In the genomic region with DNA sequence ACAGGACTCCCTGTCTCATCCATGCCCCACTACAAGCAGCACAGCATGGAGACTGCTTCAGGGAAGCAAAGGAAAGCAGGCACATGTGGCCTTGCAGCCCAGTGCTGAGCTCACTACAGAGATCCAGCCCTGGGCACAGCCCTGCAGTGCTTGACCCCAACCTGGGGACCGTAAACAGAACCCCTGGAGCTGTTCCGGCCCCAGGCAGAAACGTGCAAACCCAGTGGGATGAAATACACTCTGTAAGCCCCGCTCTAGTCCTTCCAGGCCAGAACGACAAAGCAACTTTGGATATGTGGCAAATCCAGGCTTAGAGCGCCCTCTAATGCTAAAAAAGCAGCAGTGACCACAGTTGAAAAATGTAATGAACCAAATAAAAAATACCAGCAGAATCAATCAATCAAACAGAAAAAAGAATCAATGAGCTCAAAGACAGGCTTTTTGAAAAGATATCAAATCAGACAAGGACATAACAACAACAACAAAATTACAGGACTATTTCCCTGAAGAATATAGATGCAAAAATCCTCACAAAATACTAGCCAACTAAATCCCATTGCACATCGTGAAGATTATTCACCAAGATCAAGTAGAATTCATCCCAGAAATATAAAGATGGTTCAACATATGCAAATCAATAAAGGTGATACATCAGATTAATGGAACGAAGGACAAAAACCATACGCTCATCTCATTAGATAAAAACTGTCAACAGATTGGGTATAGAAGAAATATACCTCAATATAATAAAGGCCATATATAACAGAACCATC, we compare ENCODE assay signal across 8 cellular contexts. TPM values are rescaled to one million over a fixed set of nuclear protein-coding genes. Genes with fewer than 3 reads are reported as not detected.
A peak's percentile ranks its signal among the peaks of the same experiment; 100 is the strongest.
DNase-seq lines count a peak whose midpoint lies in the region; ATAC-seq and TF ChIP-seq lines count a peak whose summit lies in the region.

No MANE protein-coding gene starts in this region.

- H3K4me2 ChIP-seq in OCI-LY3 (ENCODE audit: low read length) (no peak overlapping the region), neural progenitor cell (no peak overlapping the region)

- 0 out of 2 replicates have a peak, but pooled peaks cover 6% of the 10 kb centered on the region for H4K20me1 ChIP-seq in OCI-LY3 (ENCODE audit: insufficient read depth, low read length)
- no peaks in the 10 kb centered on the region for H4K20me1 ChIP-seq in neural progenitor cell (ENCODE audit: low read depth)

- H3K27ac ChIP-seq in OCI-LY3 (ENCODE audit: low read length) (no peak overlapping the region), neural progenitor cell (no peak overlapping the region)

- H3K4me1 Mint-ChIP-seq in neural progenitor cell = peaks cover 3% of the 10 kb centered on the region

- H3K9me3 ChIP-seq in OCI-LY3 (ENCODE audit: insufficient read depth, low read length) (no peaks in the 10 kb centered on the region), neural progenitor cell (ENCODE audit: low read depth) (no peaks in the 10 kb centered on the region)

- H2AFZ ChIP-seq in OCI-LY3 (ENCODE audit: low read depth, low read length) (no peak overlapping the region), neural progenitor cell (replicated peaks) (no peak overlapping the region)

- TF ChIP-seq CTCF in OCI-LY3 (IDR thresholded peaks at IDR 0.05; ENCODE audit: low read depth, low read length) (peak; percentile 89), neural progenitor cell (IDR thresholded peaks at IDR 0.05) (peak; percentile 87)

- DNase-seq in NOMO-1 (lab: John Stamatoyannopoulos, UW; ENCODE audit: unreplicated experiment in 2 of 2) (peak; percentile 0 to 2), NOMO-1 treated with dmso at 0.1 percent for 144 hours (lab: John Stamatoyannopoulos, UW; ENCODE audit: unreplicated experiment) (no peak), HK-2 (ENCODE audit: unreplicated experiment) (peak; percentile 13), erythroblast (lab: John Stamatoyannopoulos, UW) (peak; percentile 54 to 61), neural progenitor cell (ENCODE audit: low spot score) (peak; percentile 81), activated gamma-delta T cell treated with Interleukin-2 at 50 U/mL for 16 hours (no peak)

- H3F3A ChIP-seq in neural progenitor cell (ENCODE audit: low read depth) = no peaks in the 10 kb centered on the region

- H3K4me1 ChIP-seq in OCI-LY3 (ENCODE audit: low read length) = no peaks in the 10 kb centered on the region
- H3K4me1 ChIP-seq in neural progenitor cell = no peaks in the 10 kb centered on the region

- no peak overlapping the region for H3K9ac ChIP-seq in OCI-LY3 (ENCODE audit: low read length)
- no peak overlapping the region for H3K9ac ChIP-seq in neural progenitor cell

- peaks cover 5% of the 10 kb centered on the region for H3K36me3 ChIP-seq in OCI-LY3 (replicated peaks; ENCODE audit: low read depth, low read length)
- H3K36me3 ChIP-seq in neural progenitor cell = no peaks in the 10 kb centered on the region

- no peak for ATAC-seq in GM19324 (IDR thresholded peaks at IDR 0.05; ENCODE audit: low FRiP score, unreplicated experiment)

- H3K4me3 ChIP-seq in OCI-LY3 (ENCODE audit: low read length) = no peak overlapping the region
- no peak overlapping the region for H3K4me3 ChIP-seq in neural progenitor cell

- no peak for TF ChIP-seq POLR2A in erythroblast (IDR thresholded peaks at IDR 0.05; ENCODE audit: low read length)

- no peak overlapping the region for H3K27ac Mint-ChIP-seq in neural progenitor cell

- no peaks in the 10 kb centered on the region for H3K27me3 ChIP-seq in OCI-LY3 (ENCODE audit: low read depth, low read length)
- H3K27me3 ChIP-seq in neural progenitor cell = no peaks in the 10 kb centered on the region

- no peaks in the 10 kb centered on the region for H3K79me2 ChIP-seq in OCI-LY3 (ENCODE audit: low read length)
- H3K79me2 ChIP-seq in neural progenitor cell (ENCODE audit: low read depth) = no peaks in the 10 kb centered on the region

- no peaks in the 10 kb centered on the region for H3K27me3 Mint-ChIP-seq in neural progenitor cell (ENCODE audit: insufficient read depth, low read depth)

- H3K9me3 Mint-ChIP-seq in neural progenitor cell = no peaks in the 10 kb centered on the region

- H3K4me3 Mint-ChIP-seq in neural progenitor cell = no peak overlapping the region

- H3K36me3 Mint-ChIP-seq in neural progenitor cell = no peaks in the 10 kb centered on the region

RNA-seq across cellular contexts. Expression of gene ZNF519, which starts 45.6 kb away (rescaled TPM):
- total RNA-seq in neural progenitor cell (ENCODE audit: low replicate concordance) = 46.6 and 64.6 TPM in 2 replicates

Comparison
In these comparisons a context has a peak if more than half of its experiments do, and no peak if none do; other contexts are left out.
1. DNase-seq: peak in NOMO-1 (2 of 2), HK-2 (single experiment), erythroblast (2 of 2) and neural progenitor cell (single experiment); none in NOMO-1 treated with dmso at 0.1 percent for 144 hours (single experiment) and activated gamma-delta T cell treated with Interleukin-2 at 50 U/mL for 16 hours (single experiment).